10 cellular contexts compared by ENCODE assay signal in genomic region chr7:55538538-55538937, GRCh38. TPM values are rescaled to one million over a fixed set of nuclear protein-coding genes. Genes with fewer than 3 reads are reported as not detected.
DNase-seq lines count a peak whose midpoint lies in the region; ATAC-seq and TF ChIP-seq lines count a peak whose summit lies in the region.
"Had no signal": no experiment of that assay in that cellular context is flagged by ENCODE, and none has a peak within 500 bp of the region (broad histone marks: within the 10 kb centered on the region; RNA-seq: fewer than 3 reads in every experiment).

No MANE protein-coding gene starts in this region.

- H3K27me3 ChIP-seq in CD4-positive, alpha-beta memory T cell (ENCODE audit: insufficient read depth, low read length): no peaks in the 10 kb centered on the region
- no peaks in the 10 kb centered on the region for H3K27me3 ChIP-seq in brain microvascular endothelial cell (replicated peaks)
- no peaks in the 10 kb centered on the region for H3K27me3 ChIP-seq in naive thymus-derived CD4-positive, alpha-beta T cell (ENCODE audit: control insufficient read depth in 2 of 2, insufficient read depth in 2 of 2, low read length in 2 of 2)
- H3K27me3 ChIP-seq: esophagus squamous epithelium had no signal

- CTCF ChIA-PET in CD4-positive, alpha-beta memory T cell (lab: Charles Lee; ENCODE audit: partially characterized antibody): interaction anchor here (1.2 kb wide), 1 partner anchor 45 kb away, joined by 4 read pairs; no protein-coding TSS in a partner anchor
- CTCF ChIA-PET in naive thymus-derived CD4-positive, alpha-beta T cell (lab: Charles Lee): no interaction called here

- H3K36me3 Mint-ChIP-seq in CD4-positive, alpha-beta memory T cell: peaks cover 4 to 19% of the 10 kb centered on the region in 2 donors
- H3K36me3 Mint-ChIP-seq in naive thymus-derived CD4-positive, alpha-beta T cell: peaks cover 5 to 20% (median 8%) of the 10 kb centered on the region in 5 donors

- H3K4me3 Mint-ChIP-seq in CD4-positive, alpha-beta memory T cell: peak overlapping the region in 4 of 8 donors; percentile 8 to 83 (median 30)
- peak overlapping the region in 3 of 10 donors; percentile 15 to 45 (median 16) for H3K4me3 Mint-ChIP-seq in naive thymus-derived CD4-positive, alpha-beta T cell

- H3K27ac Mint-ChIP-seq in CD4-positive, alpha-beta memory T cell: peak overlapping the region in 5 of 7 donors; percentile 0 to 62 (median 46)
- peak overlapping the region in 6 of 9 donors; percentile 7 to 76 (median 63) for H3K27ac Mint-ChIP-seq in naive thymus-derived CD4-positive, alpha-beta T cell

- H3K4me3 ChIP-seq in CD4-positive, alpha-beta memory T cell (ENCODE audit: low read length in 2 of 2): no peak overlapping the region
- H3K4me3 ChIP-seq in brain microvascular endothelial cell (ENCODE audit: low read depth, low read length): no peak overlapping the region
- no peak overlapping the region for H3K4me3 ChIP-seq in naive thymus-derived CD4-positive, alpha-beta T cell (ENCODE audit: low read length)
- H3K4me3 ChIP-seq: esophagus squamous epithelium had no signal

- peaks cover 66% of the 10 kb centered on the region for H3K4me1 ChIP-seq in CD4-positive, alpha-beta memory T cell (ENCODE audit: insufficient read depth, low read length)
- H3K4me1 ChIP-seq in naive thymus-derived CD4-positive, alpha-beta T cell (ENCODE audit: control insufficient read depth in 2 of 2, insufficient read depth in 2 of 2, low read length in 2 of 2): peaks cover 42 to 47% of the 10 kb centered on the region in 2 donors

- H3K4me1 Mint-ChIP-seq in CD4-positive, alpha-beta memory T cell: peaks cover 66 to 92% (median 76%) of the 10 kb centered on the region in 4 donors
- H3K4me1 Mint-ChIP-seq in naive thymus-derived CD4-positive, alpha-beta T cell: peaks cover 61 to 90% (median 79%) of the 10 kb centered on the region in 7 donors

- no peaks in the 10 kb centered on the region for H3K36me3 ChIP-seq in CD4-positive, alpha-beta memory T cell (ENCODE audit: insufficient read depth, low read length)
- no peaks in the 10 kb centered on the region for H3K36me3 ChIP-seq in brain microvascular endothelial cell (replicated peaks)
- H3K36me3 ChIP-seq in naive thymus-derived CD4-positive, alpha-beta T cell (ENCODE audit: control insufficient read depth in 2 of 3, insufficient read depth in 3 of 3, low read length in 3 of 3): no peaks in the 10 kb centered on the region
- H3K36me3 ChIP-seq: esophagus squamous epithelium had no signal

- TF ChIP-seq CTCF in brain microvascular endothelial cell (IDR thresholded peaks at IDR 0.05; ENCODE audit: low read depth, low read length, missing control alignments): no peak

- POLR2A ChIA-PET in CD4-positive, alpha-beta memory T cell (lab: Charles Lee; ENCODE audit: partially characterized antibody): no interaction called here
- POLR2A ChIA-PET in naive thymus-derived CD4-positive, alpha-beta T cell (lab: Charles Lee): interaction anchor here (0.5 to 0.8 kb wide), 4 partner anchors 70 to 565 kb away, joined by 3 read pairs; no protein-coding TSS in a partner anchor

- H3K9me3 ChIP-seq in CD4-positive, alpha-beta memory T cell (ENCODE audit: control insufficient read depth in 1 of 2, low read length in 2 of 2): no peaks in the 10 kb centered on the region
- H3K9me3 ChIP-seq in naive thymus-derived CD4-positive, alpha-beta T cell (ENCODE audit: control insufficient read depth in 2 of 3, low read length in 3 of 3): no peaks in the 10 kb centered on the region
- H3K9me3 ChIP-seq: esophagus squamous epithelium had no signal

- H3K27ac ChIP-seq in CD4-positive, alpha-beta memory T cell (ENCODE audit: low read depth, low read length): no peak overlapping the region
- no peak overlapping the region for H3K27ac ChIP-seq in brain microvascular endothelial cell
- no peak overlapping the region for H3K27ac ChIP-seq in naive thymus-derived CD4-positive, alpha-beta T cell (ENCODE audit: low read depth, low read length)

- DNase-seq in CD4-positive, alpha-beta memory T cell: no peak
- DNase-seq in M059J (ENCODE audit: low read depth) (peak; percentile 93), brain microvascular endothelial cell (peak; percentile 83), NCI-H1694 (lab: John Stamatoyannopoulos, UW) (no peak), NCI-H69 (lab: John Stamatoyannopoulos, UW) (no peak), head of caudate nucleus (no peak)
- DNase-seq in naive thymus-derived CD4-positive, alpha-beta T cell: no peak
- DNase-seq: activated effector memory CD4-positive, alpha-beta T cell treated with Interleukin-2 at 50 U/mL for 16 hours; esophagus squamous epithelium had no signal

- intact Hi-C loops in CD4-positive, alpha-beta memory T cell (cut with micrococcal nuclease): no loop called here
- intact Hi-C loops in naive thymus-derived CD4-positive, alpha-beta T cell (cut with micrococcal nuclease): no loop called here
- intact Hi-C loops in head of caudate nucleus (cut with DNase I): no loop called here

- no peak for ATAC-seq in naive thymus-derived CD4-positive, alpha-beta T cell
- ATAC-seq in HG02852 (IDR thresholded peaks at IDR 0.05; ENCODE audit: unreplicated experiment): no peak

- H3K9me3 Mint-ChIP-seq in CD4-positive, alpha-beta memory T cell: peaks cover 0 to 2% (median 0%) of the 10 kb centered on the region in 8 donors
- H3K9me3 Mint-ChIP-seq in naive thymus-derived CD4-positive, alpha-beta T cell: no peaks in the 10 kb centered on the region

- H3K27me3 Mint-ChIP-seq in CD4-positive, alpha-beta memory T cell: no peaks in the 10 kb centered on the region
- no peaks in the 10 kb centered on the region for H3K27me3 Mint-ChIP-seq in naive thymus-derived CD4-positive, alpha-beta T cell

- in situ Hi-C loops in brain microvascular endothelial cell (cut with HindIII; ENCODE audit: low pct_ligation_motif_present, low sequenced_read_pairs): no loop called here

RNA-seq across cellular contexts. Expression of gene VOPP1, which starts 33.8 kb away (rescaled TPM):
- 10 to 100 TPM; 91.0 to 98.7 TPM for total RNA-seq in CD4-positive, alpha-beta memory T cell
- polyA plus RNA-seq in CD4-positive, alpha-beta memory T cell: 10 to 100 TPM; 43.0 to 90.4 TPM
- total RNA-seq in M059J (2014; rRNA removed; shearing (Covaris generic)): 71.2 and 89.5 TPM in 2 replicates
- 100 to 1,000 TPM in 1 of 5 experiments, 10 to 100 TPM in 4; 66.2 to 111 (median 82.0) TPM for total RNA-seq in naive thymus-derived CD4-positive, alpha-beta T cell
- 10 to 100 TPM; 33.6 to 35.0 TPM for polyA plus RNA-seq in naive thymus-derived CD4-positive, alpha-beta T cell

Comparison
In these comparisons a context has a peak if more than half of its experiments do, and no peak if none do; other contexts are left out.
1. DNase-seq: peak in M059J (single experiment) and brain microvascular endothelial cell (single experiment); none in CD4-positive, alpha-beta memory T cell (0 of 5), naive thymus-derived CD4-positive, alpha-beta T cell (0 of 9), NCI-H1694 (single experiment), NCI-H69 (single experiment) and head of caudate nucleus (0 of 42).